17 cellular contexts compared by ENCODE assay signal in genomic region chr2:200795044-200795443, GRCh38. TPM values are rescaled to one million over a fixed set of nuclear protein-coding genes. Genes with fewer than 3 reads are reported as not detected.
DNase-seq lines count a peak whose midpoint lies in the region; ATAC-seq and TF ChIP-seq lines count a peak whose summit lies in the region.
"Had no signal": no experiment of that assay in that cellular context is flagged by ENCODE, and none has a peak within 500 bp of the region (broad histone marks: within the 10 kb centered on the region; RNA-seq: fewer than 3 reads in every experiment).

No MANE protein-coding gene starts in this region.

- H3K4me1 ChIP-seq in right atrium auricular region (no peaks in the 10 kb centered on the region), mammary epithelial cell (ENCODE audit: insufficient read depth, low read length) (peaks cover 5% of the 10 kb centered on the region), aorta (ENCODE audit: control insufficient read depth in 1 of 2, insufficient read depth in 2 of 2, low read length in 2 of 2) (peaks cover 0 to 3% of the 10 kb centered on the region in 2 donors), smooth muscle cell (ENCODE audit: low read depth) (no peaks in the 10 kb centered on the region)

- H3K27me3 ChIP-seq in right atrium auricular region (no peaks in the 10 kb centered on the region), mammary epithelial cell (ENCODE audit: insufficient read depth, low read length) (no peaks in the 10 kb centered on the region), aorta (ENCODE audit: control insufficient read depth in 1 of 2, insufficient read depth in 2 of 2, low read length in 1 of 2) (no peaks in the 10 kb centered on the region), smooth muscle cell (ENCODE audit: low read depth) (no peaks in the 10 kb centered on the region)
- H3K27me3 ChIP-seq: tibial artery had no signal

- TF ChIP-seq CTCF in right atrium auricular region (IDR thresholded peaks at IDR 0.05): no peak
- TF ChIP-seq CTCF in mammary epithelial cell (conservative IDR thresholded peaks at IDR 0.05 in 1 of 2, IDR thresholded peaks at IDR 0.05 in 1 of 2; ENCODE audit: extremely low read depth in 1 of 2, insufficient read depth in 1 of 2, low read depth in 1 of 2, low read length in 2 of 2): no peak
- TF ChIP-seq CTCF in smooth muscle cell (IDR thresholded peaks at IDR 0.05; ENCODE audit: borderline replicate concordance, insufficient read depth, poor library complexity, severe bottlenecking): no peak

- H3K27ac ChIP-seq in right atrium auricular region (no peak overlapping the region), mammary epithelial cell (ENCODE audit: insufficient read depth, low read depth, low read length) (no peak overlapping the region), aorta (ENCODE audit: low read depth in 1 of 2, low read length in 2 of 2) (no peak overlapping the region), smooth muscle cell (ENCODE audit: low read depth) (no peak overlapping the region)
- H3K27ac ChIP-seq: tibial artery had no signal

- CTCF ChIA-PET in mammary epithelial cell (lab: Charles Lee; ENCODE audit: low non-redundant PET): no interaction called here

- intact Hi-C loops in Right ventricle myocardium superior (cut with DNase I) (no loop called here), mammary epithelial cell (cut with micrococcal nuclease) (no loop called here), aorta (cut with DNase I) (no loop called here)

- H3K4me3 ChIP-seq in right atrium auricular region (no peak overlapping the region), mammary epithelial cell (replicated peaks in 1 of 3; ENCODE audit: insufficient read depth in 1 of 3, low read depth in 2 of 3, low read length in 3 of 3) (no peak overlapping the region), aorta (ENCODE audit: low read length in 2 of 2) (no peak overlapping the region), smooth muscle cell (no peak overlapping the region)
- H3K4me3 ChIP-seq: GM12878, mucosa of descending colon, tibial artery had no signal

- H2AFZ ChIP-seq in mammary epithelial cell (ENCODE audit: low read depth, low read length) (peak overlapping the region; percentile 9), smooth muscle cell (ENCODE audit: low read depth) (no peak overlapping the region)

- dilution Hi-C loops in mammary epithelial cell (cut with HindIII; ENCODE audit: low sequenced_read_pairs): no loop called here

- WGBS in mammary epithelial cell (ENCODE audit: low coverage, missing lambda C conversion rate): 86% methylated on average over 7 of the region's 8 CpGs
- 75 to 79% methylated on average over 8 of the region's 8 CpGs for WGBS in aorta, 2 donors
- 77% methylated on average over 8 of the region's 8 CpGs for WGBS in smooth muscle cell (ENCODE audit: low lambda C conversion rate)

- H3K79me2 ChIP-seq in mammary epithelial cell (ENCODE audit: insufficient read depth, low read length): no peaks in the 10 kb centered on the region
- no peaks in the 10 kb centered on the region for H3K79me2 ChIP-seq in smooth muscle cell (ENCODE audit: low read depth)

- H4K20me1 ChIP-seq in mammary epithelial cell (ENCODE audit: insufficient read depth, low read length) (no peaks in the 10 kb centered on the region), smooth muscle cell (ENCODE audit: low read depth) (no peaks in the 10 kb centered on the region)

- in situ Hi-C loops in mammary epithelial cell (cut with MboI; ENCODE audit: low sequenced_read_pairs in 2 of 2): no loop called here

- H3K4me2 ChIP-seq in mammary epithelial cell (ENCODE audit: insufficient read depth, low read depth, low read length) (no peak overlapping the region), smooth muscle cell (no peak overlapping the region)

- H3K36me3 ChIP-seq in right atrium auricular region: no peaks in the 10 kb centered on the region
- H3K36me3 ChIP-seq in mammary epithelial cell (ENCODE audit: insufficient read depth, low read length): no peaks in the 10 kb centered on the region
- peaks cover 0 to 1% of the 10 kb centered on the region in 2 donors for H3K36me3 ChIP-seq in aorta (ENCODE audit: control insufficient read depth in 1 of 2, insufficient read depth in 2 of 2, low read length in 1 of 2)
- no peaks in the 10 kb centered on the region for H3K36me3 ChIP-seq in smooth muscle cell (ENCODE audit: low read depth)
- H3K36me3 ChIP-seq: tibial artery had no signal

- H3K9ac ChIP-seq in mammary epithelial cell (ENCODE audit: insufficient read depth, low read length): no peak overlapping the region
- no peak overlapping the region for H3K9ac ChIP-seq in smooth muscle cell (ENCODE audit: low read depth)

- peak; percentile 54 for DNase-seq in Right ventricle myocardium superior
- DNase-seq in right atrium auricular region (ENCODE audit: low spot score): no peak
- DNase-seq in mammary epithelial cell: no peak
- DNase-seq in left lobe of liver (ENCODE audit: low spot score): peak; percentile 60
- no peak for DNase-seq in aorta
- DNase-seq in smooth muscle cell (lab: John Stamatoyannopoulos, UW; ENCODE audit: unreplicated experiment): no peak
- no peak for DNase-seq in NCI-H1436 treated with DMSO at 0.1 percent for 48 hours (lab: John Stamatoyannopoulos, UW)
- no peak for DNase-seq in ureter (ENCODE audit: low spot score)
- DNase-seq: activated naive CD8-positive, alpha-beta T cell treated with anti-CD3 and anti-CD28 coated beads, Interleukin-2, amount 50 U/mL, for 24 hours; DMS53; effector memory CD4-positive, alpha-beta T cell; KG1; mucosa of descending colon; NCI-H2171 had no signal

- BruUV-seq in mammary epithelial cell (replicated peaks; lab: Mats Ljungman, UMichigan): no TSS peak

- no peaks in the 10 kb centered on the region for H3F3A ChIP-seq in smooth muscle cell (ENCODE audit: low read depth)

- H3K9me3 ChIP-seq in right atrium auricular region: no peaks in the 10 kb centered on the region
- H3K9me3 ChIP-seq in mammary epithelial cell (replicated peaks; ENCODE audit: insufficient read depth, low read length): no peaks in the 10 kb centered on the region
- H3K9me3 ChIP-seq in aorta (ENCODE audit: control insufficient read depth, low read length): no peaks in the 10 kb centered on the region
- no peaks in the 10 kb centered on the region for H3K9me3 ChIP-seq in smooth muscle cell (replicated peaks; ENCODE audit: low read depth)
- H3K9me3 ChIP-seq: mucosa of descending colon, tibial artery had no signal

- ATAC-seq in Right ventricle myocardium superior (ENCODE audit: poor library complexity) (peak; percentile 81), left lobe of liver (peak; percentile 69), aorta (ENCODE audit: low FRiP score) (peak; percentile 71)
- ATAC-seq: activated naive CD8-positive, alpha-beta T cell treated with anti-CD3 and anti-CD28 coated beads, Interleukin-2, amount 50 U/mL, for 24 hours; GM12878; mucosa of descending colon; Panc1 had no signal

RNA-seq across cellular contexts. Expression of gene BZW1, which starts 16.7 kb away (rescaled TPM):
- total RNA-seq in Right ventricle myocardium superior (72.2 TPM), right atrium auricular region (100 to 1,000 TPM in 1 of 2 donors, 10 to 100 TPM in 1; 58.0 to 131 TPM), mammary epithelial cell (100 to 1,000 TPM; 350 to 501 TPM), left lobe of liver (193 TPM), aorta (100 to 1,000 TPM; 193 to 250 TPM), smooth muscle cell (364 and 398 TPM in 2 replicates), ureter (242 TPM)
- polyA plus RNA-seq in mammary epithelial cell (288 TPM), aorta (10 to 100 TPM; 73.1 to 78.6 TPM), smooth muscle cell (203 and 212 TPM in 2 replicates)
- polyA minus RNA-seq in mammary epithelial cell: 855 TPM

Comparison
In these comparisons a context has a peak if more than half of its experiments do, and no peak if none do; other contexts are left out.
1. DNase-seq: peak in Right ventricle myocardium superior (single experiment) and left lobe of liver (single experiment); none in right atrium auricular region (single experiment), mammary epithelial cell (single experiment), aorta (0 of 2), smooth muscle cell (single experiment), NCI-H1436 treated with DMSO at 0.1 percent for 48 hours (single experiment) and ureter (single experiment).
2. Peak in every context shown above with its lines, with median percentiles within 50 percentile points of each other: ATAC-seq.